Comparison of ENCODE assay signal across 8 cellular contexts in the genomic region with DNA sequence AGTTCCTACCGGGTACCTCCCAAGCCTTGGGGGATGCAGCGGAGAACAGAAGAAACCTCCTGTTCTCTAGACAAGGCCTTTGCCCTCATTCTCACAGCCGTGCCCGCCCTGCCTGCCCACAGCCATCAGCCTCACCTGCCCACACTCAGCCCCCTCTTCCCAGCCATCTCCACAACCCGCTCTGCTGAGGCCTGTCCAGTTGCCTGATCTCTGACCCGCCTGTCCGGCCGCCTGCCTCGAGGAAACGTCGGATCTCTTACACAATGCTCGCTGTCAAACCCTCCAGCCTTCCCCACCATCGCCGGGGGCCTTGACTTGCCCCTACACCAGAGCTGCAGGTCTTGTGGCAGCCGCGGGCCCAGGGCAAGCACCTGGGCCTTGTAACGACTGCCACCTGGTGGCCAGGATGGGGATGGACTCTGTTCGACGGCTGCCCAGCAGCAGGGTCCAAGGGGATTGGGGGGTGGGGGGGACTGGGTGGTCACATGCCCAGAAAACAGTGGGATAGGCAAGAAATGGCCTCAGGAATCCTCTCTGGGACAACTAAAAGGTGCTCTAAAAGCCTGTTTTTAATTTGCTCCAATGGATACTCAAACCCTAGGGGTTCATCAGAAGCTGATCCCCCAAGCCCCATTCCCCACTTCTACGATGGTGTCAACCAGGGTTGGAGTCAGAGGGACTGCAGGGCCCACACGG. TPM values are rescaled to one million over a fixed set of nuclear protein-coding genes. Genes with fewer than 3 reads are reported as not detected.
DNase-seq lines count a peak whose midpoint lies in the region; ATAC-seq, FAIRE-seq and TF ChIP-seq lines count a peak whose summit lies in the region.

No MANE protein-coding gene starts in this region.

- H3K79me2 ChIP-seq in H1 (ENCODE audit: control insufficient read depth in 1 of 2, insufficient read depth in 2 of 2, low read length in 2 of 2): no peaks in the 10 kb centered on the region

- peaks cover 1% of the 10 kb centered on the region for H3K27me3 Mint-ChIP-seq in activated CD8-positive, alpha-beta T cell treated with anti-CD3 and anti-CD28 coated beads for 36 hours
- peaks cover 0 to 3% (median 0%) of the 10 kb centered on the region in 5 donors for H3K27me3 Mint-ChIP-seq in naive thymus-derived CD4-positive, alpha-beta T cell
- peaks cover 17% of the 10 kb centered on the region for H3K27me3 Mint-ChIP-seq in stimulated activated memory B cell treated with anti-CD40 and anti-IgM and Interleukin-4, amounts not matched to agents 10 μg/mL and 1 μg/mL and 100 μg/mL, for 72 hours

- TF ChIP-seq POLR2A in H1 (IDR thresholded peaks at IDR 0.05; ENCODE audit: control extremely low read depth in 1 of 2, low read depth in 2 of 2, low read length in 2 of 2): no peak; a peak in 1 of 3 replicates

- H2BK5ac ChIP-seq in H1 (ENCODE audit: low read depth, low read length): no peak overlapping the region

- no peak overlapping the region for H4K5ac ChIP-seq in H1 (ENCODE audit: insufficient read length, low read depth, low read length)

- no peak overlapping the region for H3K27ac ChIP-seq in H1 (ENCODE audit: low read depth, low read length)
- no peak overlapping the region for H3K27ac ChIP-seq in naive thymus-derived CD4-positive, alpha-beta T cell (ENCODE audit: low read depth, low read length)

- no peaks in the 10 kb centered on the region for H3K36me3 Mint-ChIP-seq in activated CD8-positive, alpha-beta T cell treated with anti-CD3 and anti-CD28 coated beads for 36 hours (ENCODE audit: low read depth)
- peaks cover 0 to 10% (median 3%) of the 10 kb centered on the region in 5 donors for H3K36me3 Mint-ChIP-seq in naive thymus-derived CD4-positive, alpha-beta T cell
- H3K36me3 Mint-ChIP-seq in stimulated activated memory B cell treated with anti-CD40 and anti-IgM and Interleukin-4, amounts not matched to agents 10 μg/mL and 1 μg/mL and 100 μg/mL, for 72 hours: peaks cover 13% of the 10 kb centered on the region

- no peak for FAIRE-seq in H1 (lab: Jason Lieb, UNC)

- no peak overlapping the region for H2BK20ac ChIP-seq in H1 (ENCODE audit: low read length)

- peak overlapping the region in 1 of 2 experiments; percentile 28; a peak in 1 of 4 replicates for H3K4me2 ChIP-seq in H1 (ENCODE audit: insufficient read depth in 1 of 2, low read depth in 2 of 2, low read length in 2 of 2)

- no peak overlapping the region for H2BK12ac ChIP-seq in H1 (ENCODE audit: low read depth, low read length)

- H3K4me1 Mint-ChIP-seq in activated CD8-positive, alpha-beta T cell treated with anti-CD3 and anti-CD28 coated beads for 36 hours (ENCODE audit: low read depth): no peaks in the 10 kb centered on the region
- H3K4me1 Mint-ChIP-seq in naive thymus-derived CD4-positive, alpha-beta T cell: peaks cover 0 to 5% (median 4%) of the 10 kb centered on the region in 7 donors
- peaks cover 6% of the 10 kb centered on the region for H3K4me1 Mint-ChIP-seq in stimulated activated memory B cell treated with anti-CD40 and anti-IgM and Interleukin-4, amounts not matched to agents 10 μg/mL and 1 μg/mL and 100 μg/mL, for 72 hours

- intact Hi-C loops in activated CD8-positive, alpha-beta T cell treated with anti-CD3 and anti-CD28 coated beads for 36 hours (cut with micrococcal nuclease): loop anchor here (5.0 kb wide), 1 partner anchor 332 kb away; no protein-coding TSS in a partner anchor
- intact Hi-C loops in naive thymus-derived CD4-positive, alpha-beta T cell (cut with micrococcal nuclease): loop anchor here (1.0 to 2.0 kb wide), 5 partner anchors 31 to 374 kb away; a partner anchor contains a TSS

- 39% methylated on average over 19 of the region's 21 CpGs; no CpG with 5 or more reads in 1 of the 2 experiments for WGBS in H1 (ENCODE audit: extremely low coverage in 1 of 2, insufficient coverage in 1 of 2, insufficient read length in 1 of 2, insufficient replicate concordance in 2 of 2, low coverage in 1 of 2, low lambda C conversion rate in 2 of 2, missing lambda C conversion rate in 1 of 2), 2 experiments

- peaks cover 0 to 11% (median 3%) of the 10 kb centered on the region in 4 experiments; a peak in 5 of 7 replicates for H3K4me1 ChIP-seq in H1 (replicated peaks in 1 of 4; ENCODE audit: control insufficient read depth in 3 of 4, insufficient read depth in 4 of 4, low read length in 3 of 4)
- H3K4me1 ChIP-seq in naive thymus-derived CD4-positive, alpha-beta T cell (ENCODE audit: control insufficient read depth in 2 of 2, insufficient read depth in 2 of 2, low read length in 2 of 2): peaks cover 3 to 8% of the 10 kb centered on the region in 2 donors

- peaks cover 0 to 4% (median 0%) of the 10 kb centered on the region in 4 experiments; a peak in 3 of 8 replicates for H3K36me3 ChIP-seq in H1 (ENCODE audit: control insufficient read depth in 2 of 4, insufficient read depth in 4 of 4, low read length in 3 of 4)
- peaks cover 0 to 16% (median 4%) of the 10 kb centered on the region in 3 experiments for H3K36me3 ChIP-seq in naive thymus-derived CD4-positive, alpha-beta T cell (ENCODE audit: control insufficient read depth in 2 of 3, insufficient read depth in 3 of 3, low read length in 3 of 3)

- POLR2A ChIA-PET in activated CD8-positive, alpha-beta T cell treated with anti-CD3 and anti-CD28 coated beads for 36 hours (lab: Charles Lee): no interaction called here
- POLR2A ChIA-PET in H1 (lab: Charles Lee; ENCODE audit: partially characterized antibody): interaction anchor here (0.6 to 2.2 kb wide), 3 partner anchors 10 to 34 kb away, joined by 3 to 7 read pairs (median 7); no protein-coding TSS in a partner anchor
- POLR2A ChIA-PET in naive thymus-derived CD4-positive, alpha-beta T cell (lab: Charles Lee): no interaction called here

- peak; percentile 87 for ATAC-seq in activated CD8-positive, alpha-beta T cell treated with anti-CD3 and anti-CD28 coated beads for 36 hours
- peak; percentile 88 for ATAC-seq in naive thymus-derived CD4-positive, alpha-beta T cell
- ATAC-seq in stimulated activated memory B cell treated with anti-CD40 and anti-IgM and Interleukin-4, amounts not matched to agents 10 μg/mL and 1 μg/mL and 100 μg/mL, for 72 hours: peak; percentile 80
- ATAC-seq in GM21825 (IDR thresholded peaks at IDR 0.05; ENCODE audit: unreplicated experiment): no peak

- no peak overlapping the region for H2AK5ac ChIP-seq in H1 (ENCODE audit: low read depth, low read length)

- no peak overlapping the region for H2BK15ac ChIP-seq in H1 (ENCODE audit: low read length)

- no peak overlapping the region for H3K27ac Mint-ChIP-seq in activated CD8-positive, alpha-beta T cell treated with anti-CD3 and anti-CD28 coated beads for 36 hours
- peak overlapping the region in 6 of 9 donors; percentile 6 to 71 (median 27) for H3K27ac Mint-ChIP-seq in naive thymus-derived CD4-positive, alpha-beta T cell
- H3K27ac Mint-ChIP-seq in stimulated activated memory B cell treated with anti-CD40 and anti-IgM and Interleukin-4, amounts not matched to agents 10 μg/mL and 1 μg/mL and 100 μg/mL, for 72 hours: no peak overlapping the region

- no peaks in the 10 kb centered on the region for H3K9me3 ChIP-seq in H1 (ENCODE audit: insufficient read depth in 2 of 2, low read depth in 1 of 2, low read length in 1 of 2)
- H3K9me3 ChIP-seq in naive thymus-derived CD4-positive, alpha-beta T cell (ENCODE audit: control insufficient read depth in 2 of 3, low read length in 3 of 3): no peaks in the 10 kb centered on the region

- no peak overlapping the region for H3K4ac ChIP-seq in H1 (replicated peaks; ENCODE audit: insufficient read length, low read depth, low read length)

- H3K14ac ChIP-seq in H1 (ENCODE audit: insufficient read length): no peak overlapping the region

- TF ChIP-seq RAD21 in H1 (IDR thresholded peaks at IDR 0.05 in 1 of 2, conservative IDR thresholded peaks at IDR 0.05 in 1 of 2; ENCODE audit: low read depth in 2 of 2, low read length in 2 of 2): peak; percentile 91 to 95

- DNase-seq in AG08396 (ENCODE audit: low spot score) (peak; percentile 82), GM20000 (ENCODE audit: low spot score) (peak; percentile 91), NCI-H526 (lab: John Stamatoyannopoulos, UW) (peak; percentile 36 to 79), H1 (ENCODE audit: low read depth in 1 of 2, low spot score in 2 of 2) (peak; percentile 72 to 92)
- DNase-seq in activated CD8-positive, alpha-beta T cell treated with anti-CD3 and anti-CD28 coated beads for 36 hours: peak; percentile 75
- DNase-seq in naive thymus-derived CD4-positive, alpha-beta T cell: peak; percentile 46 to 77 (median 64)

- H2BK120ac ChIP-seq in H1 (replicated peaks; ENCODE audit: low read depth, low read length): no peak overlapping the region

- H3K4me3 Mint-ChIP-seq in activated CD8-positive, alpha-beta T cell treated with anti-CD3 and anti-CD28 coated beads for 36 hours: no peak overlapping the region
- H3K4me3 Mint-ChIP-seq in naive thymus-derived CD4-positive, alpha-beta T cell: no peak overlapping the region
- H3K4me3 Mint-ChIP-seq in stimulated activated memory B cell treated with anti-CD40 and anti-IgM and Interleukin-4, amounts not matched to agents 10 μg/mL and 1 μg/mL and 100 μg/mL, for 72 hours: no peak overlapping the region

- no peak overlapping the region for H2AFZ ChIP-seq in H1 (ENCODE audit: low read length)

- H4K8ac ChIP-seq in H1 (ENCODE audit: extremely low read depth, insufficient read depth, low read length): 0 out of 2 replicates have a peak overlapping the region, but pooled peaks have one; percentile 40

- H3K23me2 ChIP-seq in H1 (ENCODE audit: low read depth, low read length): peaks cover 9% of the 10 kb centered on the region; the same call in 1 of the 2 replicates

- H4K91ac ChIP-seq in H1 (replicated peaks; ENCODE audit: insufficient read length, low read length): no peak overlapping the region

- H3K56ac ChIP-seq in H1 (replicated peaks; ENCODE audit: insufficient read length, low read depth, low read length): no peak overlapping the region

- CTCF ChIA-PET in activated CD8-positive, alpha-beta T cell treated with anti-CD3 and anti-CD28 coated beads for 36 hours (lab: Charles Lee): interaction anchor here (0.7 to 8.0 kb wide), 13 partner anchors 9 to 373 kb away, joined by 3 to 120 read pairs (median 4); no protein-coding TSS in a partner anchor
- CTCF ChIA-PET in H1 (lab: Charles Lee; ENCODE audit: partially characterized antibody): interaction anchor here (0.6 to 7.6 kb wide), 22 partner anchors 11 to 1058 kb away, joined by 3 to 73 read pairs (median 4); a partner anchor contains a TSS
- CTCF ChIA-PET in naive thymus-derived CD4-positive, alpha-beta T cell (lab: Charles Lee): interaction anchor here (0.6 to 6.0 kb wide), 5 partner anchors 30 to 1598 kb away, joined by 3 to 100 read pairs (median 9); no protein-coding TSS in a partner anchor

- H3K9ac ChIP-seq in H1 (replicated peaks in 1 of 4; ENCODE audit: extremely low read depth in 1 of 4, low read depth in 3 of 4, low read length in 3 of 4): no peak overlapping the region

- peak; percentile 81 for TF ChIP-seq CTCF in GM20000 (IDR thresholded peaks at IDR 0.05; ENCODE audit: extremely low read depth, missing control alignments)
- peak; percentile 78 for TF ChIP-seq CTCF in activated CD8-positive, alpha-beta T cell treated with anti-CD3 and anti-CD28 coated beads for 36 hours (IDR thresholded peaks at IDR 0.05)
- peak; percentile 81 to 89 (median 89) for TF ChIP-seq CTCF in H1 (IDR thresholded peaks at IDR 0.05; ENCODE audit: control extremely low read depth in 1 of 3, insufficient read depth in 1 of 3, low read depth in 1 of 3, low read length in 3 of 3)

- H3K4me3 ChIP-seq in H1 (ENCODE audit: extremely low read depth in 1 of 4, insufficient read depth in 2 of 4, low read depth in 3 of 4, low read length in 4 of 4): no peak overlapping the region
- no peak overlapping the region for H3K4me3 ChIP-seq in naive thymus-derived CD4-positive, alpha-beta T cell (ENCODE audit: low read length)

- H3K18ac ChIP-seq in H1 (ENCODE audit: extremely low read depth, low read length): no peak overlapping the region

- TF ChIP-seq EP300 in H1 (IDR thresholded peaks at IDR 0.05; ENCODE audit: borderline replicate concordance in 1 of 2, low read depth in 2 of 2, low read length in 2 of 2): peak in 1 of 2 experiments; percentile 85; a peak in 1 of 3 replicates

- no peaks in the 10 kb centered on the region for H3K9me3 Mint-ChIP-seq in activated CD8-positive, alpha-beta T cell treated with anti-CD3 and anti-CD28 coated beads for 36 hours
- H3K9me3 Mint-ChIP-seq in naive thymus-derived CD4-positive, alpha-beta T cell: no peaks in the 10 kb centered on the region
- H3K9me3 Mint-ChIP-seq in stimulated activated memory B cell treated with anti-CD40 and anti-IgM and Interleukin-4, amounts not matched to agents 10 μg/mL and 1 μg/mL and 100 μg/mL, for 72 hours: peaks cover 4% of the 10 kb centered on the region

- no peaks in the 10 kb centered on the region for H3K27me3 ChIP-seq in H1 (replicated peaks in 1 of 4; ENCODE audit: control insufficient read depth in 3 of 4, extremely low read depth in 1 of 4, insufficient read depth in 3 of 4, low read length in 3 of 4)
- H3K27me3 ChIP-seq in naive thymus-derived CD4-positive, alpha-beta T cell (ENCODE audit: control insufficient read depth in 2 of 2, insufficient read depth in 2 of 2, low read length in 2 of 2): no peaks in the 10 kb centered on the region

- no peaks in the 10 kb centered on the region for H3K79me1 ChIP-seq in H1 (ENCODE audit: low read depth, low read length)

- H3K23ac ChIP-seq in H1 (ENCODE audit: insufficient read length): no peak overlapping the region

- peaks cover 2 to 6% of the 10 kb centered on the region in 2 experiments for H4K20me1 ChIP-seq in H1 (replicated peaks in 1 of 2; ENCODE audit: control insufficient read depth in 1 of 2, insufficient read depth in 2 of 2, low read length in 2 of 2)

RNA-seq across cellular contexts. Expression of a gene that starts 31.0 kb away (rescaled TPM):
- under 1 TPM; 0.16 to 0.56 TPM for total RNA-seq in activated CD8-positive, alpha-beta T cell treated with anti-CD3 and anti-CD28 coated beads for 36 hours
- 1.6 and 1.7 TPM in 2 replicates for total RNA-seq in H1 (2021; fragmentation: NEBNext Ultra II Directional; extraction: Animal tissue kit (Norgen Biotek cat#: 25700))
- 1.0 and 1.6 TPM in 2 replicates for polyA plus RNA-seq in H1 (2011; rRNA removed)
- polyA plus RNA-seq in H1 (2011; cell fraction: cytosol; rRNA removed): 0.96 TPM
- polyA plus RNA-seq in H1 (2011; cell fraction: nucleus; rRNA removed): 1.5 TPM
- polyA plus RNA-seq in H1 (2012, experiment 1 of 2): 1.6 to 2.1 TPM (median 1.8 TPM) in 4 replicates
- 1.8 TPM for polyA plus RNA-seq in H1 (2012, experiment 2 of 2)
- polyA plus RNA-seq in H1 (2013, experiment 1 of 2): 2.7 TPM
- polyA plus RNA-seq in H1 (2013, experiment 2 of 2): 3.0 TPM
- polyA minus RNA-seq in H1 (2011; rRNA and poly(A)+ RNA removed): 0.32 and 1.1 TPM in 2 replicates
- polyA minus RNA-seq in H1 (2011; cell fraction: cytosol; rRNA and poly(A)+ RNA removed): not detected
- 1.2 TPM for polyA minus RNA-seq in H1 (2011; cell fraction: nucleus; rRNA and poly(A)+ RNA removed)
- total RNA-seq in naive thymus-derived CD4-positive, alpha-beta T cell: 1 to 10 TPM in 4 of 5 experiments, under 1 TPM in 1; 0.15 to 1.5 (median 1.3) TPM
- polyA plus RNA-seq in naive thymus-derived CD4-positive, alpha-beta T cell: under 1 TPM; 0.55 to 0.91 TPM

Comparison
In these comparisons a context has a peak if more than half of its experiments do, and no peak if none do; other contexts are left out.
1. H3K27ac Mint-ChIP-seq: peak in naive thymus-derived CD4-positive, alpha-beta T cell (6 of 9); none in activated CD8-positive, alpha-beta T cell treated with anti-CD3 and anti-CD28 coated beads for 36 hours (single experiment) and stimulated activated memory B cell treated with anti-CD40 and anti-IgM and Interleukin-4, amounts not matched to agents 10 μg/mL and 1 μg/mL and 100 μg/mL, for 72 hours (single experiment).
2. Peak in every context shown above with its lines, with median percentiles within 50 percentile points of each other: DNase-seq and CTCF ChIP-seq.